ENCODE assay signal across 19 cellular contexts in the genomic region with DNA sequence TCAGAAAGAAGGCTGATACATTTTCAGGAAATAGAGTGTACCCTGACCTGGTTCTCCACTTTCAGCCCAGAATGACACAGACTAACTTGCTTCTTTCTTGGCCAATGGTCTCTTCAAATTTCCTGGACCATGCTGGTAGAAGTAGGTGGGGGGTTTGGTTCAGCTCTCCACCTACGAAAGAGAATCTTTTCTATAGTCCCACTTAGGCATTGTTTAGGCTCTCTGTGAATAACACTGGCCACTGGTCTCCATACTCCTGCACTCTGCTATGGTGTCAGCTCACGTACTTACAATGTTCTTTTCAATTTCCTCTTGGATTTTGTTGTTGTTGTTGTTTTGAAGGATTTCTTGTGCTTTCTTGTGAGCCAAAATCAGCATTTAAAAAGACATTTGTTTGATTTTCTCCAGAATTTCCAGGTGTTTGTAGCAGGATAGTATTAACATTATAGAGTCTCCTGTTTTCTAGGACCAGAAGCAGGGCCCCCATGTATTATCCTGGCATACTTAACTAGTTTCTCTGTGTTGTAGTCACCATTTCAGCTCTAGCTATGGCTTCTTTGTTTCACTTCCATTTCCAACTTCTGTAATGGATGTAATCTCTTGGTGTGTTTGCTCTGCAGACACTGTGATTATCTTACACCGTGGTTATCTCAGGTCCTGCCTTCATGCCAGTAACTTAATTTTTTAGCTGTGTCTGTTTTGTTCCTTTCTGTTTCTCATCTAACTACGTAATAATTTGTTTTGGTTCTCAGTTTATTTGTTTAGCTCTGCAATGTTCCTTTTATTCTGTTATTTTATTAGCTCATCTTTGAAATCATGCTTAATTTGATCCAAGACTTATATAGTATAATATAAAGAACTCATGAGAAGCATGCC.
"Had no signal": no experiment of that assay in that cellular context is flagged by ENCODE, and none has a peak within 500 bp of the region (broad histone marks: within the 10 kb centered on the region; RNA-seq: fewer than 3 reads in every experiment).

No MANE protein-coding gene starts in this region.

- H3K36me3 ChIP-seq: left lung had no signal

- H3K27me3 Mint-ChIP-seq: brain, type B pancreatic cell had no signal

- H3K27ac ChIP-seq: coronary artery, left lung had no signal

- DNase-seq: activated CD4-positive, alpha-beta T cell treated with anti-CD3 and anti-CD28 coated beads, Interleukin-2, amount 50 U/mL, for 1 hour; activated naive CD4-positive, alpha-beta T cell; activated naive CD8-positive, alpha-beta T cell treated with anti-CD3 and anti-CD28 coated beads, Interleukin-2, amount 10 ng/mL, durations not matched to agents 7 days and 5 days; effector CD4-positive, alpha-beta T cell; foreskin fibroblast; head of caudate nucleus; left lung; naive B cell; nucleus accumbens; right cardiac atrium; stimulated activated naive CD8-positive, alpha-beta T cell treated with anti-CD3 and anti-CD28 coated beads, Interleukin-15, Interleukin-2, amounts not matched to agents 100 U/mL and 50 U/mL, for 24 hours had no signal

- H3K27ac Mint-ChIP-seq: activated naive CD8-positive, alpha-beta T cell treated with anti-CD3 and anti-CD28 coated beads, Interleukin-2, amount 10 ng/mL, durations not matched to agents 7 days and 5 days; activated T-helper 1 cell treated with anti-CD3 and anti-CD28 coated beads, Interleukin-12 subunit alpha, Interleukin-12 subunit beta, Interleukin-2, Interleukin-4 antibody, amounts not matched to agents 30 ng/mL and 10 ng/mL and 1 ng/mL, durations not matched to agents 14 hours and 24 hours and 36 hours; naive B cell; type B pancreatic cell had no signal

- H3K4me2 ChIP-seq: smooth muscle cell had no signal

- FAIRE-seq: endothelial cell of umbilical vein, keratinocyte had no signal

- H3K9me3 Mint-ChIP-seq: activated naive CD8-positive, alpha-beta T cell treated with anti-CD3 and anti-CD28 coated beads, Interleukin-2, amount 10 ng/mL, durations not matched to agents 7 days and 5 days; activated T-helper 1 cell treated with anti-CD3 and anti-CD28 coated beads, Interleukin-12 subunit alpha, Interleukin-12 subunit beta, Interleukin-2, Interleukin-4 antibody, amounts not matched to agents 30 ng/mL and 10 ng/mL and 1 ng/mL, durations not matched to agents 14 hours and 24 hours and 36 hours had no signal

- H3K36me3 Mint-ChIP-seq: activated naive CD8-positive, alpha-beta T cell treated with anti-CD3 and anti-CD28 coated beads, Interleukin-2, amount 10 ng/mL, durations not matched to agents 7 days and 5 days; type B pancreatic cell had no signal

- H3K4me3 Mint-ChIP-seq: activated naive CD8-positive, alpha-beta T cell treated with anti-CD3 and anti-CD28 coated beads, Interleukin-2, amount 10 ng/mL, durations not matched to agents 7 days and 5 days; activated T-helper 1 cell treated with anti-CD3 and anti-CD28 coated beads, Interleukin-12 subunit alpha, Interleukin-12 subunit beta, Interleukin-2, Interleukin-4 antibody, amounts not matched to agents 30 ng/mL and 10 ng/mL and 1 ng/mL, durations not matched to agents 14 hours and 24 hours and 36 hours; brain; central memory CD8-positive, alpha-beta T cell; naive B cell; type B pancreatic cell had no signal

- H3K4me1 Mint-ChIP-seq: activated naive CD8-positive, alpha-beta T cell treated with anti-CD3 and anti-CD28 coated beads, Interleukin-2, amount 10 ng/mL, durations not matched to agents 7 days and 5 days; central memory CD8-positive, alpha-beta T cell; naive B cell had no signal

- H3K4me1 ChIP-seq: left lung had no signal

- ATAC-seq: left lung; right cardiac atrium; stimulated activated naive CD8-positive, alpha-beta T cell treated with anti-CD3 and anti-CD28 coated beads, Interleukin-15, Interleukin-2, amounts not matched to agents 100 U/mL and 50 U/mL, for 24 hours had no signal

- H3K4me3 ChIP-seq: coronary artery, left lung, smooth muscle cell had no signal
